ENCODE assay signal across 11 cellular contexts in the genomic region with DNA sequence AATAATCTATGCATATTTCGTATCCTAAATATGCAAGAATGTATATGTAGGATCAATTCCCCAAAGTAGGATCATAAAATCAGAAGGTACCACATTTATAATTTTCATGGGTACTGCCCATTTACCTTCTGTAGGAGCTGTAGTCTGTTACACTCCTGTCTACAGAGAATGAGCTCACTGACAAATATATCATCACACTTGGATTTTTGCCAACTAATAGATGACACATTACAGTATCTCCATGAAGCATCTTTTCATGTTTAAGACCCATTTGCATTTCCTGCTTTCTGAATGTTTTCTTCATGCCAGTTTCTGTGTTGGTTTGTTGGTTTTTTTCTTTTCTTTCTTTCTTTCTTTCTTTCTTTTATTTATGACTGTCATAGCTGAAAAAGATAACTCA.
A peak's percentile ranks its signal among the peaks of the same experiment; 100 is the strongest.
DNase-seq lines count a peak whose midpoint lies in the region; ATAC-seq and TF ChIP-seq lines count a peak whose summit lies in the region.
"Had no signal": no experiment of that assay in that cellular context is flagged by ENCODE, and none has a peak within 500 bp of the region (broad histone marks: within the 10 kb centered on the region; RNA-seq: fewer than 3 reads in every experiment).

No MANE protein-coding gene starts in this region.

- no peak for DNase-seq in activated CD8-positive, alpha-beta T cell treated with anti-CD3 and anti-CD28 coated beads for 36 hours
- DNase-seq in activated CD8-positive, alpha-beta T cell treated with anti-CD3 and anti-CD28 coated beads, Interleukin-2, amount 10 ng/mL, durations not matched to agents 7 days and 5 days = no peak
- peak; percentile 38 to 72 for DNase-seq in foreskin keratinocyte
- no peak for DNase-seq in esophagus squamous epithelium (lab: John Stamatoyannopoulos, UW)
- DNase-seq in CD14-positive monocyte (ENCODE audit: low spot score) = no peak
- DNase-seq in NCI-H774 (lab: John Stamatoyannopoulos, UW) = no peak
- DNase-seq: stimulated activated CD4-positive, alpha-beta T cell treated with anti-CD3 and anti-CD28 coated beads, Interleukin-4, amount 100 ng/mL, for 24 hours had no signal

- 69 to 94% methylated on average over 1 of the region's 1 CpG for WGBS in esophagus squamous epithelium, 2 donors

- POLR2A ChIA-PET in activated CD8-positive, alpha-beta T cell treated with anti-CD3 and anti-CD28 coated beads for 36 hours (lab: Charles Lee) = interaction anchor here (0.7 to 1.4 kb wide), 4 partner anchors 16 to 1028 kb away, joined by 3 to 4 read pairs (median 3); no protein-coding TSS in a partner anchor
- POLR2A ChIA-PET in activated CD8-positive, alpha-beta T cell treated with anti-CD3 and anti-CD28 coated beads, Interleukin-2, amount 10 ng/mL, durations not matched to agents 7 days and 5 days (lab: Charles Lee) = no interaction called here

- intact Hi-C loops in activated CD8-positive, alpha-beta T cell treated with anti-CD3 and anti-CD28 coated beads for 36 hours (cut with micrococcal nuclease) = no loop called here
- intact Hi-C loops in esophagus squamous epithelium (cut with DNase I) (loop anchor here (10.0 kb wide), 1 partner anchor 52 kb away; no protein-coding TSS in a partner anchor), CD14-positive monocyte (cut with micrococcal nuclease) (no loop called here)

- peaks cover 49% of the 10 kb centered on the region for H3K36me3 Mint-ChIP-seq in activated CD8-positive, alpha-beta T cell treated with anti-CD3 and anti-CD28 coated beads for 36 hours (ENCODE audit: low read depth)
- H3K36me3 Mint-ChIP-seq in activated CD8-positive, alpha-beta T cell treated with anti-CD3 and anti-CD28 coated beads, Interleukin-2, amount 10 ng/mL, durations not matched to agents 7 days and 5 days (ENCODE audit: low read depth) = peaks cover 86% of the 10 kb centered on the region
- H3K36me3 Mint-ChIP-seq in CD14-positive monocyte = peaks cover 87 to 91% of the 10 kb centered on the region in 2 donors

- no peaks in the 10 kb centered on the region for H3K9me3 ChIP-seq in esophagus squamous epithelium
- H3K9me3 ChIP-seq: neutrophil, SJSA1 had no signal

- H3K9me3 Mint-ChIP-seq in activated CD8-positive, alpha-beta T cell treated with anti-CD3 and anti-CD28 coated beads for 36 hours = no peaks in the 10 kb centered on the region
- no peaks in the 10 kb centered on the region for H3K9me3 Mint-ChIP-seq in activated CD8-positive, alpha-beta T cell treated with anti-CD3 and anti-CD28 coated beads, Interleukin-2, amount 10 ng/mL, durations not matched to agents 7 days and 5 days (ENCODE audit: insufficient read depth)
- no peaks in the 10 kb centered on the region for H3K9me3 Mint-ChIP-seq in CD14-positive monocyte

- TF ChIP-seq POLR2A in esophagus squamous epithelium (IDR thresholded peaks at IDR 0.05) = no peak

- H3K27me3 ChIP-seq in foreskin keratinocyte (no peaks in the 10 kb centered on the region), esophagus squamous epithelium (no peaks in the 10 kb centered on the region)
- H3K27me3 ChIP-seq: neutrophil, SJSA1 had no signal

- peak overlapping the region; percentile 22 for H3K27ac Mint-ChIP-seq in activated CD8-positive, alpha-beta T cell treated with anti-CD3 and anti-CD28 coated beads for 36 hours
- no peak overlapping the region for H3K27ac Mint-ChIP-seq in activated CD8-positive, alpha-beta T cell treated with anti-CD3 and anti-CD28 coated beads, Interleukin-2, amount 10 ng/mL, durations not matched to agents 7 days and 5 days
- H3K27ac Mint-ChIP-seq in CD14-positive monocyte = no peak overlapping the region

- no peaks in the 10 kb centered on the region for H3K27me3 Mint-ChIP-seq in activated CD8-positive, alpha-beta T cell treated with anti-CD3 and anti-CD28 coated beads for 36 hours
- no peaks in the 10 kb centered on the region for H3K27me3 Mint-ChIP-seq in activated CD8-positive, alpha-beta T cell treated with anti-CD3 and anti-CD28 coated beads, Interleukin-2, amount 10 ng/mL, durations not matched to agents 7 days and 5 days (ENCODE audit: low read depth)
- H3K27me3 Mint-ChIP-seq in CD14-positive monocyte (ENCODE audit: low read depth in 3 of 3) = no peaks in the 10 kb centered on the region

- H3K36me3 ChIP-seq in esophagus squamous epithelium = peaks cover 17 to 100% (median 53%) of the 10 kb centered on the region in 3 donors

- peak; percentile 70 for ATAC-seq in activated CD8-positive, alpha-beta T cell treated with anti-CD3 and anti-CD28 coated beads for 36 hours
- ATAC-seq in activated CD8-positive, alpha-beta T cell treated with anti-CD3 and anti-CD28 coated beads, Interleukin-2, amount 10 ng/mL, durations not matched to agents 7 days and 5 days = no peak
- ATAC-seq in GM21723 (IDR thresholded peaks at IDR 0.05; ENCODE audit: unreplicated experiment) (peak; percentile 76), HG03432 (IDR thresholded peaks at IDR 0.05; ENCODE audit: unreplicated experiment) (peak; percentile 95), foreskin keratinocyte (peak; percentile 86)

- H3K4me3 Mint-ChIP-seq in activated CD8-positive, alpha-beta T cell treated with anti-CD3 and anti-CD28 coated beads for 36 hours = no peak overlapping the region
- H3K4me3 Mint-ChIP-seq in activated CD8-positive, alpha-beta T cell treated with anti-CD3 and anti-CD28 coated beads, Interleukin-2, amount 10 ng/mL, durations not matched to agents 7 days and 5 days = no peak overlapping the region
- H3K4me3 Mint-ChIP-seq in CD14-positive monocyte = no peak overlapping the region

- CTCF ChIA-PET in activated CD8-positive, alpha-beta T cell treated with anti-CD3 and anti-CD28 coated beads for 36 hours (lab: Charles Lee) = interaction anchor here (0.6 to 2.9 kb wide), 5 partner anchors 11 to 130 kb away, joined by 3 to 14 read pairs (median 5); no protein-coding TSS in a partner anchor
- CTCF ChIA-PET in activated CD8-positive, alpha-beta T cell treated with anti-CD3 and anti-CD28 coated beads, Interleukin-2, amount 10 ng/mL, durations not matched to agents 7 days and 5 days (lab: Charles Lee) = interaction anchor here (1.1 to 1.4 kb wide), 2 partner anchors 13 to 52 kb away, joined by 4 to 8 read pairs; no protein-coding TSS in a partner anchor

- H3K4me3 ChIP-seq in esophagus squamous epithelium = no peak overlapping the region
- H3K4me3 ChIP-seq: SJSA1 had no signal

- peaks cover 8% of the 10 kb centered on the region for H3K4me1 Mint-ChIP-seq in activated CD8-positive, alpha-beta T cell treated with anti-CD3 and anti-CD28 coated beads for 36 hours (ENCODE audit: low read depth)
- H3K4me1 Mint-ChIP-seq in activated CD8-positive, alpha-beta T cell treated with anti-CD3 and anti-CD28 coated beads, Interleukin-2, amount 10 ng/mL, durations not matched to agents 7 days and 5 days (ENCODE audit: low read depth) = peaks cover 7% of the 10 kb centered on the region
- H3K4me1 Mint-ChIP-seq in CD14-positive monocyte = no peaks in the 10 kb centered on the region

- no peak for TF ChIP-seq CTCF in activated CD8-positive, alpha-beta T cell treated with anti-CD3 and anti-CD28 coated beads for 36 hours (IDR thresholded peaks at IDR 0.05)
- TF ChIP-seq CTCF in foreskin keratinocyte (conservative IDR thresholded peaks at IDR 0.05) (no peak), esophagus squamous epithelium (IDR thresholded peaks at IDR 0.05) (no peak), CD14-positive monocyte (IDR thresholded peaks at IDR 0.05) (no peak)

- H3K27ac ChIP-seq in foreskin keratinocyte = peak overlapping the region; percentile 13
- H3K27ac ChIP-seq in esophagus squamous epithelium = no peak overlapping the region
- H3K27ac ChIP-seq: neutrophil, SJSA1 had no signal

- H3K4me1 ChIP-seq in foreskin keratinocyte (no peaks in the 10 kb centered on the region), esophagus squamous epithelium (no peaks in the 10 kb centered on the region)

Comparison
In these comparisons a context has a peak if more than half of its experiments do, and no peak if none do; other contexts are left out.
1. DNase-seq: peak in foreskin keratinocyte (2 of 2); none in activated CD8-positive, alpha-beta T cell treated with anti-CD3 and anti-CD28 coated beads for 36 hours (single experiment), activated CD8-positive, alpha-beta T cell treated with anti-CD3 and anti-CD28 coated beads, Interleukin-2, amount 10 ng/mL, durations not matched to agents 7 days and 5 days (single experiment), esophagus squamous epithelium (single experiment), CD14-positive monocyte (single experiment) and NCI-H774 (single experiment).